ENCODE assay signal across 1 cellular context in genomic region chr6:13528777-13529343, GRCh38.
TF ChIP-seq lines count a peak whose summit lies in the region.

No MANE protein-coding gene starts in this region.

TF ChIP-seq in H1, 55 proteins besides CTCF, POLR2A, EP300 and RAD21:
- TF ChIP-seq E2F6 (IDR thresholded peaks at IDR 0.05) (peak; percentile 81), BCL11A (IDR thresholded peaks at IDR 0.05; ENCODE audit: low read depth in 2 of 2, low read length in 2 of 2) (no peak), KDM5A (IDR thresholded peaks at IDR 0.05; ENCODE audit: low read length) (no peak), ASH2L (IDR thresholded peaks at IDR 0.05; ENCODE audit: low read length) (peak; percentile 38), JUND (IDR thresholded peaks at IDR 0.05; ENCODE audit: low read length) (no peak)
